ENCODE assay signal across 11 cellular contexts in genomic region chr5:67681703-67682102, GRCh38.
"Had no signal": no experiment of that assay in that cellular context is flagged by ENCODE, and none has a peak within 500 bp of the region (broad histone marks: within the 10 kb centered on the region; RNA-seq: fewer than 3 reads in every experiment).

No MANE protein-coding gene starts in this region.

- FAIRE-seq: H1, H54 had no signal

- H3K4me1 ChIP-seq: HAP-1 had no signal

- H3K36me3 ChIP-seq: HAP-1 had no signal

- H3K9me3 ChIP-seq: HAP-1 had no signal

- ATAC-seq: GM23338, HCT116 had no signal

- DNase-seq: GM23248, GOT3, H7, H9, HCEC 1CT, HFFc6 had no signal

- H3K4me3 Mint-ChIP-seq: GM23338, H9, HFFc6 had no signal

- H3K27ac Mint-ChIP-seq: GM23338, H9, HFFc6 had no signal

- H3K27ac ChIP-seq: GM23248 had no signal

- H3K4me3 ChIP-seq: GM23248, GM23338, HAP-1 had no signal
